Comparison of ENCODE assay signal across 13 cellular contexts in the genomic region with DNA sequence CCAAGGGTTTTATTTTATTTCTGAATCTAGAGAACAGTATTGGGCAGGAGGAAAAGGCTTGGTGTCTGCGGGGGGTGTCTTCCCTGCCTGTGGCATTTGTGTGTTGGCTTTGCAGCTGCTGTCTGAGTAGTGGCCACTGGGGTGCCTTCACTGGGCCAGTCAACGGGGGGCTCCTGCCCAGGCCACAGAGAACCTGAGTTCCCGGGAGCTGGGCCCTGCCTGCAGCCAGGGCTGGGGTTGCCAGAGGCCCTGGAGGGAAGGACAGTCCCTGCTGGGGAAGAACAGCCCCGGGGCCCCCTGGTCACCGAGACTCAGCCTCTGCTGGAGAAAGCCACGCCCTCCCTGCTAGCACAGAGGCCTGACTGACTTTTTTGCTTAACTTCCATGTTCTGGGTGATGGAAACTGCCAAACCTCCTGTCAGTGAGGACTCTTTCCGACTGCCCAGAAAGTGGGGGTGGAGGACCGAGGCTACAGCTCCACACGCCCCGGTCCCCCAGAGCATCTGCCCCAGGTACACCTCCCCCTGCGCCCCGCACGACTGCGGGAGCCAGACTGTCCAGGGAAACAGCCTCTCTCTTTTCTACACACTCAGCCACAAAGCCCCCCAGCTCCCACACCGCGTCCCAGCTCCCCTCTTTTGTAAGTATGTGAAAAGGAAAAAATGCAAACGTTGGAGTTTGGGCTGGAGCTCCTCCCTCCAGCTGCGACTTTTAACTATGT.
DNase-seq lines count a peak whose midpoint lies in the region; ATAC-seq, FAIRE-seq and TF ChIP-seq lines count a peak whose summit lies in the region.
"Had no signal": no experiment of that assay in that cellular context is flagged by ENCODE, and none has a peak within 500 bp of the region (broad histone marks: within the 10 kb centered on the region; RNA-seq: fewer than 3 reads in every experiment).

No MANE protein-coding gene starts in this region.

- H3K9me1 ChIP-seq in K562 (ENCODE audit: control insufficient read depth, insufficient read depth, low read length) = no peaks in the 10 kb centered on the region

- H3K9me3 Mint-ChIP-seq in HFFc6 = no peaks in the 10 kb centered on the region
- H3K9me3 Mint-ChIP-seq: activated naive CD4-positive, alpha-beta T cell treated with anti-CD3 and anti-CD28 coated beads for 36 hours; stimulated activated naive CD8-positive, alpha-beta T cell treated with anti-CD3 and anti-CD28 coated beads, Interleukin-15, Interleukin-2, amounts not matched to agents 100 ng/mL and 50 ng/mL, for 24 hours had no signal

- no peaks in the 10 kb centered on the region; the same call in 1 of the 2 replicates for H3K36me3 Mint-ChIP-seq in HFFc6 (ENCODE audit: low read depth)

- 1% methylated on average over 12 of the region's 18 CpGs for WGBS in K562 (ENCODE audit: insufficient coverage, low coverage, missing lambda C conversion rate)
- WGBS in mesendoderm (ENCODE audit: extremely low coverage, insufficient coverage, low lambda C conversion rate) = no CpG with 5 or more reads among the region's 18 CpGs

- no peak overlapping the region for H3K4me3 Mint-ChIP-seq in HFFc6
- H3K4me3 Mint-ChIP-seq: activated naive CD4-positive, alpha-beta T cell treated with anti-CD3 and anti-CD28 coated beads for 36 hours; B cell; stimulated activated naive CD8-positive, alpha-beta T cell treated with anti-CD3 and anti-CD28 coated beads, Interleukin-15, Interleukin-2, amounts not matched to agents 100 ng/mL and 50 ng/mL, for 24 hours had no signal

- no peaks in the 10 kb centered on the region for H3K9me3 ChIP-seq in BE2C
- H3K9me3 ChIP-seq in K562 (replicated peaks; ENCODE audit: control insufficient read depth, insufficient read depth, low read depth, low read length) = no peaks in the 10 kb centered on the region

- no peak overlapping the region for H4K5ac ChIP-seq in mesendoderm (ENCODE audit: low read length)

- in situ Hi-C loops in K562 (cut with MboI) = no loop called here

- peaks cover 4% of the 10 kb centered on the region for H3K27me3 Mint-ChIP-seq in HFFc6 (ENCODE audit: insufficient read depth)
- H3K27me3 Mint-ChIP-seq: stimulated activated naive CD8-positive, alpha-beta T cell treated with anti-CD3 and anti-CD28 coated beads, Interleukin-15, Interleukin-2, amounts not matched to agents 100 ng/mL and 50 ng/mL, for 24 hours had no signal

- H3K79me2 ChIP-seq in K562 (ENCODE audit: control insufficient read depth, insufficient read depth, low read length) (no peaks in the 10 kb centered on the region), mesendoderm (ENCODE audit: control insufficient read depth, insufficient read depth, low read length) (no peaks in the 10 kb centered on the region)

- H3K36me3 ChIP-seq in BE2C (peaks cover 32% of the 10 kb centered on the region), K562 (ENCODE audit: control insufficient read depth, insufficient read depth, low read length) (no peaks in the 10 kb centered on the region), mesendoderm (ENCODE audit: control insufficient read depth, insufficient read depth, low read length) (no peaks in the 10 kb centered on the region)

- no peak overlapping the region for H3K23ac ChIP-seq in mesendoderm (ENCODE audit: low read length)

- no peak overlapping the region for H4K8ac ChIP-seq in mesendoderm (ENCODE audit: low read depth, low read length)

- no peak for TF ChIP-seq POLR2A in K562 (conservative IDR thresholded peaks at IDR 0.05)

- no peaks in the 10 kb centered on the region for H3K79me1 ChIP-seq in mesendoderm (ENCODE audit: low read length)

- no peak overlapping the region for H3K4ac ChIP-seq in mesendoderm (ENCODE audit: low read depth, low read length)

- intact Hi-C loops in K562 (cut with micrococcal nuclease) = no loop called here

- CTCF ChIA-PET in K562 (lab: Yijun Ruan, JAX; ENCODE audit: low intra/inter-chr PET ratio) = no interaction called here

- peak overlapping the region; percentile 2 for H3K56ac ChIP-seq in mesendoderm (ENCODE audit: low read length)

- no peak overlapping the region for H2AFZ ChIP-seq in K562 (ENCODE audit: low read depth, low read length)

- H3K9ac ChIP-seq in K562 (ENCODE audit: insufficient read depth in 1 of 2, low read depth in 2 of 2, low read length in 2 of 2) = no peak overlapping the region
- no peak overlapping the region for H3K9ac ChIP-seq in mesendoderm (ENCODE audit: low read length)

- H3K18ac ChIP-seq in mesendoderm (ENCODE audit: low read length) = no peak overlapping the region

- H3K27ac Mint-ChIP-seq in HFFc6 = no peak overlapping the region; the same call in 1 of the 2 replicates
- H3K27ac Mint-ChIP-seq: activated naive CD4-positive, alpha-beta T cell treated with anti-CD3 and anti-CD28 coated beads for 36 hours; B cell; stimulated activated naive CD8-positive, alpha-beta T cell treated with anti-CD3 and anti-CD28 coated beads, Interleukin-15, Interleukin-2, amounts not matched to agents 100 ng/mL and 50 ng/mL, for 24 hours had no signal

- BruUV-seq in K562 (replicated peaks; lab: Mats Ljungman, UMichigan) = no TSS peak

- H3K4me3 ChIP-seq in BE2C (ENCODE audit: low read depth, low read length) (no peak overlapping the region), K562 (no peak overlapping the region), mesendoderm (ENCODE audit: low read length) (no peak overlapping the region)

- no peak for TF ChIP-seq CTCF in BE2C (IDR thresholded peaks at IDR 0.05; ENCODE audit: low read depth, low read length)
- peak; percentile 22; the same call in 1 of the 2 replicates for TF ChIP-seq CTCF in HFFc6 (IDR thresholded peaks at IDR 0.05)
- TF ChIP-seq CTCF in K562 (IDR thresholded peaks at IDR 0.05 in 2 of 3, conservative IDR thresholded peaks at IDR 0.05 in 1 of 3; ENCODE audit: insufficient read depth in 2 of 3, low read depth in 1 of 3, low read length in 3 of 3) = no peak

- H2BK5ac ChIP-seq in mesendoderm (ENCODE audit: low read length) = no peak overlapping the region

- POLR2A ChIA-PET in K562 (lab: Yijun Ruan, JAX) = interaction anchor here (0.7 kb wide), 1 partner anchor 9 kb away, joined by 4 read pairs; no protein-coding TSS in a partner anchor

- FAIRE-seq in K562 (lab: Jason Lieb, UNC) = no peak
- FAIRE-seq: GM12892 had no signal

- no peak overlapping the region for H2AK5ac ChIP-seq in mesendoderm (ENCODE audit: low read length)

- peak; percentile 7 for DNase-seq in BE2C
- DNase-seq in HFFc6 = no peak
- no peak for DNase-seq in K562 (ENCODE audit: extremely low read depth in 1 of 4, low spot score in 3 of 4)
- peak; percentile 28 for DNase-seq in mesendoderm
- no peak for DNase-seq in MV-4-11 (lab: John Stamatoyannopoulos, UW)
- DNase-seq in RPMI8226 = no peak
- no peak for DNase-seq in NCI-H1436 (lab: John Stamatoyannopoulos, UW)
- no peak for DNase-seq in activated CD4-positive, alpha-beta T cell treated with anti-CD3 and anti-CD28 coated beads, Interleukin-2, amount 50 U/mL, for 4 hours
- DNase-seq: activated CD8-positive, alpha-beta memory T cell treated with anti-CD3 and anti-CD28 coated beads for 24 hours had no signal

- H3K4me1 Mint-ChIP-seq in HFFc6 (ENCODE audit: low read depth) = peaks cover 2% of the 10 kb centered on the region

- H3K4me1 ChIP-seq in BE2C (peaks cover 16% of the 10 kb centered on the region), K562 (replicated peaks in 1 of 2; ENCODE audit: control insufficient read depth in 2 of 2, insufficient read depth in 2 of 2, low read length in 2 of 2) (peaks cover 0 to 8% of the 10 kb centered on the region in 2 experiments; a peak in 1 of 5 replicates), mesendoderm (ENCODE audit: control insufficient read depth, low read depth, low read length) (peaks cover 5% of the 10 kb centered on the region)

- H2BK15ac ChIP-seq in mesendoderm (replicated peaks; ENCODE audit: low read depth) = no peak overlapping the region

- ATAC-seq in K562 = peak; percentile 29; the same call in 1 of the 3 replicates

- no peak for TF ChIP-seq RAD21 in K562 (CRISPR knock-in tag; conservative IDR thresholded peaks at IDR 0.05 in 1 of 2, IDR thresholded peaks at IDR 0.05 in 1 of 2)

- no peaks in the 10 kb centered on the region for H4K20me1 ChIP-seq in K562 (replicated peaks; ENCODE audit: control insufficient read depth, insufficient read depth, low read length)

- H3K4me2 ChIP-seq in K562 (ENCODE audit: insufficient read depth, low read length) (no peak overlapping the region), mesendoderm (ENCODE audit: low read length) (no peak overlapping the region)

- H2BK120ac ChIP-seq in mesendoderm (ENCODE audit: low read depth, low read length) = no peak overlapping the region

- no peak overlapping the region for H3K27ac ChIP-seq in K562 (ENCODE audit: extremely low read depth, low read depth, low read length)
- H3K27ac ChIP-seq in mesendoderm (ENCODE audit: low read depth, low read length) = no peak overlapping the region

- no peaks in the 10 kb centered on the region for H3K27me3 ChIP-seq in BE2C
- H3K27me3 ChIP-seq in K562 (ENCODE audit: control insufficient read depth in 2 of 2, insufficient read depth in 2 of 2, low read length in 2 of 2) = peaks cover 23 to 80% of the 10 kb centered on the region in 2 experiments
- no peaks in the 10 kb centered on the region for H3K27me3 ChIP-seq in mesendoderm (ENCODE audit: insufficient read depth, low read length, poor library complexity)

- no peak for TF ChIP-seq EP300 in K562 (IDR thresholded peaks at IDR 0.05; ENCODE audit: low read length)

TF ChIP-seq in K562, 482 proteins besides CTCF, POLR2A, EP300 and RAD21:
- TF ChIP-seq SIRT6 (IDR thresholded peaks at IDR 0.05; ENCODE audit: low read depth, low read length) (no peak), PHF20 (IDR thresholded peaks at IDR 0.05; ENCODE audit: partially characterized antibody) (no peak), ZNF830 (CRISPR knock-in tag; IDR thresholded peaks at IDR 0.05) (no peak), SMARCC2 (IDR thresholded peaks at IDR 0.05; ENCODE audit: low read depth) (no peak), CREB1 (IDR thresholded peaks at IDR 0.05) (no peak), CREB1 (CRISPR knock-in tag; IDR thresholded peaks at IDR 0.05) (no peak)
- TF ChIP-seq, protein P1, sequence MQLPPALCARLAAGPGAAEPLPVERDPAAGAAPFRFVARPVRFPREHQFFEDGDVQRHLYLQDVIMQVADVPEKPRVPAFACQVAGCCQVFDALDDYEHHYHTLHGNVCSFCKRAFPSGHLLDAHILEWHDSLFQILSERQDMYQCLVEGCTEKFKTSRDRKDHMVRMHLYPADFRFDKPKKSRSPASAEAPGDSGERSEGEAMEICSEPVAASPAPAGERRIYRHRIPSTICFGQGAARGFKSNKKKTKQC (CRISPR knock-in tag; IDR thresholded peaks at IDR 0.05) = no peak

Comparison
In these comparisons a context has a peak if more than half of its experiments do, and no peak if none do; other contexts are left out.
1. DNase-seq: peak in BE2C (single experiment) and mesendoderm (single experiment); none in HFFc6 (single experiment), K562 (0 of 4), MV-4-11 (single experiment), RPMI8226 (single experiment), NCI-H1436 (single experiment) and activated CD4-positive, alpha-beta T cell treated with anti-CD3 and anti-CD28 coated beads, Interleukin-2, amount 50 U/mL, for 4 hours (0 of 2).